In genomic region chr13:33761744-33762143, GRCh38 we compare ENCODE assay signal across 11 cellular contexts. TPM values are rescaled to one million over a fixed set of nuclear protein-coding genes. Genes with fewer than 3 reads are reported as not detected.
DNase-seq lines count a peak whose midpoint lies in the region; ATAC-seq and TF ChIP-seq lines count a peak whose summit lies in the region.
"Had no signal": no experiment of that assay in that cellular context is flagged by ENCODE, and none has a peak within 500 bp of the region (broad histone marks: within the 10 kb centered on the region; RNA-seq: fewer than 3 reads in every experiment).

No MANE protein-coding gene starts in this region.

- CTCF ChIA-PET in CD4-positive, alpha-beta T cell (lab: Charles Lee) = interaction anchor here (0.7 kb wide), 1 partner anchor 833 kb away, joined by 4 read pairs; no protein-coding TSS in a partner anchor

- no peaks in the 10 kb centered on the region for H3K4me1 Mint-ChIP-seq in CD4-positive, alpha-beta T cell (ENCODE audit: low read depth)

- POLR2A ChIA-PET in CD4-positive, alpha-beta T cell (lab: Charles Lee) = no interaction called here

- peak overlapping the region; percentile 28 for H3K4me2 ChIP-seq in Karpas-422 (ENCODE audit: low read depth, low read length, poor library complexity, severe bottlenecking)
- H3K4me2 ChIP-seq: KMS-11 had no signal

- no peaks in the 10 kb centered on the region for H3K9me3 Mint-ChIP-seq in CD4-positive, alpha-beta T cell
- H3K9me3 Mint-ChIP-seq: activated B cell treated with CpG ODN at 0.5 μM for 24 hours had no signal

- H2AFZ ChIP-seq in Karpas-422 (ENCODE audit: low read length) = peak overlapping the region; percentile 4; the same call in 1 of the 2 replicates

- H3K4me3 ChIP-seq in Karpas-422 (ENCODE audit: low read length) (no peak overlapping the region), SJCRH30 (peak overlapping the region; percentile 26), colonic mucosa (no peak overlapping the region)

- intact Hi-C loops in CD4-positive, alpha-beta T cell (cut with DNase I, micrococcal nuclease) = no loop called here
- intact Hi-C loops in colonic mucosa (cut with DNase I) = no loop called here

- no peaks in the 10 kb centered on the region for H4K20me1 ChIP-seq in Karpas-422 (ENCODE audit: insufficient read depth, low read depth, low read length)

- H3K27ac ChIP-seq in Karpas-422 (ENCODE audit: low read length) (peak overlapping the region; percentile 97), SJCRH30 (peak overlapping the region; percentile 76), colonic mucosa (no peak overlapping the region)
- H3K27ac ChIP-seq in CD4-positive, alpha-beta T cell (ENCODE audit: low read depth, low read length) = no peak overlapping the region
- H3K27ac ChIP-seq: KMS-11 had no signal

- H3K4me1 ChIP-seq in Karpas-422 (ENCODE audit: low read length) (peaks cover 68% of the 10 kb centered on the region), SJCRH30 (peaks cover 7% of the 10 kb centered on the region), colonic mucosa (no peaks in the 10 kb centered on the region)

- DNase-seq in DMS 273 (lab: John Stamatoyannopoulos, UW; ENCODE audit: unreplicated experiment) (peak; percentile 65), Karpas-422 (peak; percentile 70), SJCRH30 (peak; percentile 85 to 95), iPS-NIHi11 (ENCODE audit: low spot score) (peak; percentile 38), AG08395 (ENCODE audit: low spot score) (no peak), occipital lobe (lab: John Stamatoyannopoulos, UW) (no peak), colonic mucosa (no peak)
- no peak for DNase-seq in CD4-positive, alpha-beta T cell
- DNase-seq: activated B cell treated with CpG ODN at 0.5 μM for 24 hours, kidney had no signal

- no peak for TF ChIP-seq CTCF in CD4-positive, alpha-beta T cell (IDR thresholded peaks at IDR 0.05)
- no peak for TF ChIP-seq CTCF in colonic mucosa (IDR thresholded peaks at IDR 0.05)

- no peak overlapping the region for H3K4me3 Mint-ChIP-seq in CD4-positive, alpha-beta T cell
- H3K4me3 Mint-ChIP-seq: activated B cell treated with CpG ODN at 0.5 μM for 24 hours had no signal

- no peak overlapping the region for H3K27ac Mint-ChIP-seq in CD4-positive, alpha-beta T cell
- H3K27ac Mint-ChIP-seq: activated B cell treated with CpG ODN at 0.5 μM for 24 hours had no signal

- H3K27me3 ChIP-seq in Karpas-422 (ENCODE audit: low read length) (no peaks in the 10 kb centered on the region), SJCRH30 (no peaks in the 10 kb centered on the region), colonic mucosa (no peaks in the 10 kb centered on the region)
- no peaks in the 10 kb centered on the region for H3K27me3 ChIP-seq in CD4-positive, alpha-beta T cell (ENCODE audit: control insufficient read depth, insufficient read depth, low read length)

- H3K9me3 ChIP-seq in Karpas-422 (ENCODE audit: low read length) = no peaks in the 10 kb centered on the region; the same call in 1 of the 2 replicates
- H3K9me3 ChIP-seq in SJCRH30 (replicated peaks) = no peaks in the 10 kb centered on the region
- no peaks in the 10 kb centered on the region for H3K9me3 ChIP-seq in CD4-positive, alpha-beta T cell (ENCODE audit: control insufficient read depth, low read length)
- no peaks in the 10 kb centered on the region for H3K9me3 ChIP-seq in colonic mucosa

- H3K9ac ChIP-seq in Karpas-422 (ENCODE audit: low read length) = peak overlapping the region; percentile 45
- no peak overlapping the region for H3K9ac ChIP-seq in colonic mucosa (ENCODE audit: low read depth in 2 of 2, low read length in 2 of 2)
- H3K9ac ChIP-seq: KMS-11 had no signal

- no peaks in the 10 kb centered on the region for H3K9me2 ChIP-seq in Karpas-422 (replicated peaks; ENCODE audit: insufficient read depth, low read length)

- peaks cover 9% of the 10 kb centered on the region; the same call in 1 of the 2 replicates for H3K79me2 ChIP-seq in Karpas-422 (ENCODE audit: low read length)

- no peak for ATAC-seq in CD4-positive, alpha-beta T cell (ENCODE audit: poor library complexity)

- H3K27me3 Mint-ChIP-seq in CD4-positive, alpha-beta T cell = peaks cover 4% of the 10 kb centered on the region
- H3K27me3 Mint-ChIP-seq: activated B cell treated with CpG ODN at 0.5 μM for 24 hours had no signal

- H3K36me3 ChIP-seq in Karpas-422 (ENCODE audit: insufficient read depth, low read length) (0 out of 2 replicates have a peak, but pooled peaks cover 4% of the 10 kb centered on the region), SJCRH30 (no peaks in the 10 kb centered on the region), colonic mucosa (no peaks in the 10 kb centered on the region)

- no peaks in the 10 kb centered on the region for H3K36me3 Mint-ChIP-seq in CD4-positive, alpha-beta T cell (ENCODE audit: low read depth)

RNA-seq across cellular contexts. Expression of gene RFC3, which starts 56.2 kb away (rescaled TPM):
- 144 and 321 TPM in 2 replicates for total RNA-seq in Karpas-422 (2014; rRNA removed; shearing (Covaris generic); ENCODE audit: low replicate concordance)
- 106 and 127 TPM in 2 replicates for total RNA-seq in SJCRH30 (2014; rRNA removed; shearing (Covaris generic))
- total RNA-seq in CD4-positive, alpha-beta T cell = 1 to 10 TPM; 4.5 TPM
- total RNA-seq in occipital lobe (21.5 TPM), colonic mucosa (10 to 100 TPM in 1 of 2 donors, 1 to 10 TPM in 1; 5.9 to 21.6 TPM)

Comparison
In these comparisons a context has a peak if more than half of its experiments do, and no peak if none do; other contexts are left out.
1. DNase-seq: peak in DMS 273 (single experiment), Karpas-422 (single experiment), SJCRH30 (2 of 2) and iPS-NIHi11 (single experiment); none in AG08395 (single experiment), CD4-positive, alpha-beta T cell (0 of 10), occipital lobe (single experiment) and colonic mucosa (single experiment).
2. H3K27ac ChIP-seq: peak in Karpas-422 (single experiment) and SJCRH30 (single experiment); none in CD4-positive, alpha-beta T cell (single experiment) and colonic mucosa (single experiment).